In genomic region chr3:56689303-56689702, GRCh38 we compare ENCODE assay signal across 7 cellular contexts.
"Had no signal": no experiment of that assay in that cellular context is flagged by ENCODE, and none has a peak within 500 bp of the region (broad histone marks: within the 10 kb centered on the region; RNA-seq: fewer than 3 reads in every experiment).

No MANE protein-coding gene starts in this region.

- H3K4me3 Mint-ChIP-seq: GM23338, H9, IgD-negative memory B cell had no signal

- FAIRE-seq: H1, H54, HTR-8/SVneo had no signal

- DNase-seq: H9, HCEC 1CT had no signal

- ATAC-seq: GM23338 had no signal

- H3K27me3 Mint-ChIP-seq: IgD-negative memory B cell had no signal

- H3K9me3 Mint-ChIP-seq: IgD-negative memory B cell had no signal

- H3K36me3 Mint-ChIP-seq: IgD-negative memory B cell had no signal

- H3K4me3 ChIP-seq: GM23338 had no signal

- H3K27ac Mint-ChIP-seq: GM23338, H9, IgD-negative memory B cell had no signal

- H3K4me2 ChIP-seq: GM23338 had no signal

- H2AFZ ChIP-seq: GM23338 had no signal
